1 cellular context compared by ENCODE assay signal in genomic region chr20:44494681-44495080, GRCh38.
TF ChIP-seq lines count a peak whose summit lies in the region.

No MANE protein-coding gene starts in this region.

TF ChIP-seq in HCT116, 20 proteins besides CTCF, POLR2A, EP300 and RAD21 (continued from another document):
- no peak for TF ChIP-seq SP1 (IDR thresholded peaks at IDR 0.05; ENCODE audit: low read depth)
- no peak for TF ChIP-seq SIN3A (IDR thresholded peaks at IDR 0.05; ENCODE audit: low read depth)
TF ChIP-seq in HCT116: peak in this region for 0.
